Comparison of ENCODE assay signal across 9 cellular contexts in the genomic region with DNA sequence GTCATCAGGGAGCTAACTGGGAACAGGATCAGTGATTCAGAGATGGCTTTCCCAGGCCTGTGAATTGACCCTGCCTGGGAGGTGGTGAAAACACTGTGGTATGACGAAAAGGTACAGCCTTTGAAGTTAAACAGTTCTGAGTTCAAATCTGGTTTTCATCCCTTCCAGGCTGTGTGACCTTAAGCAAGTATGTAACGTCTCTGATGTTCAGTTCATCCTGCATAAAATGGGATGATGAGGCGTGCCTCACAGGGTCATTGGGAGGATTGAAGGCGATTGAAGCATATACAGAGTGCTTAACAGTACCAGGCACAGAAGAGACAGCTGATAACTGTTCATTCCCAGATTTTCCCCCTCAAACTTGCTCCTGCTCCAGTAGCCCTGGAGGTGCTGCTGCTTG.
"Had no signal": no experiment of that assay in that cellular context is flagged by ENCODE, and none has a peak within 500 bp of the region (broad histone marks: within the 10 kb centered on the region; RNA-seq: fewer than 3 reads in every experiment).

No MANE protein-coding gene starts in this region.

- DNase-seq: H9, HCEC 1CT, HFFc6, IMR-90, KBM-7 had no signal

- H3K4me3 Mint-ChIP-seq: GM23338, H9, HFFc6 had no signal

- H3K4me2 ChIP-seq: GM23338 had no signal

- H2AFZ ChIP-seq: GM23338 had no signal

- H3K27ac Mint-ChIP-seq: GM23338, H9, HFFc6 had no signal

- FAIRE-seq: H1, H54, HTR-8/SVneo had no signal

- H3K9me3 Mint-ChIP-seq: GM23338, H9, HFFc6 had no signal

- ATAC-seq: GM23338 had no signal

- H3K4me3 ChIP-seq: GM23338 had no signal
